13 cellular contexts compared by ENCODE assay signal in the genomic region with DNA sequence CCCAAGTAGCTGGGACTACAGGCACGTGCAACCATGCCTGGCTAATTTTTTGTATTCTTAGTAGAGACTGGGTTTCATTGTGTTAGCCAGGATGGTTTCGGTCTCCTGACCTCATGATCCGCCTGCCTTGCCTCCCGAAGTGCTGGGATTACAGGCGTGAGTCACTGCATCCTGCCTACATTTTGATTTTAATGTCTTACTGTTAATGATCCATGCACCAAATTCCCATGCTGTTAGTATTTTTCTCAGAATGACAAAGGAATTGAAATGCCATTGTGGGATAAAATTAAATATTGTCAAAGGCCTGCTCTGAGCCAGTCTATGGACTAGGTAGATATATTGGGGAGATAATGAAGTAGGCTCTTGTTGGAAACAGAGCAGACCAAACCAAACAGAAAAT. TPM values are rescaled to one million over a fixed set of nuclear protein-coding genes. Genes with fewer than 3 reads are reported as not detected.
A peak's percentile ranks its signal among the peaks of the same experiment; 100 is the strongest.
DNase-seq lines count a peak whose midpoint lies in the region; ATAC-seq and TF ChIP-seq lines count a peak whose summit lies in the region.
"Had no signal": no experiment of that assay in that cellular context is flagged by ENCODE, and none has a peak within 500 bp of the region (broad histone marks: within the 10 kb centered on the region; RNA-seq: fewer than 3 reads in every experiment).

No MANE protein-coding gene starts in this region.

- H3K27ac ChIP-seq in GM23338 (ENCODE audit: low read depth) (peak overlapping the region; percentile 35; the same call in 1 of the 2 replicates), SJSA1 (peak overlapping the region; percentile 82), smooth muscle cell (ENCODE audit: low read depth) (peak overlapping the region; percentile 74)
- H3K27ac ChIP-seq: esophagus muscularis mucosa, suprapubic skin, WERI-Rb-1 had no signal

- H3K36me3 ChIP-seq in GM23338 (ENCODE audit: insufficient read depth): no peaks in the 10 kb centered on the region
- H3K36me3 ChIP-seq in SJSA1: no peaks in the 10 kb centered on the region
- no peaks in the 10 kb centered on the region for H3K36me3 ChIP-seq in smooth muscle cell (ENCODE audit: low read depth)
- H3K36me3 ChIP-seq: esophagus muscularis mucosa, suprapubic skin had no signal

- no peak overlapping the region for H3K4me3 Mint-ChIP-seq in GM23338

- no peak for DNase-seq in GM23338 (ENCODE audit: low spot score)
- peak; percentile 71 to 74 for DNase-seq in SJSA1 (ENCODE audit: low read depth in 1 of 2, low spot score in 2 of 2)
- peak; percentile 72 for DNase-seq in fibroblast of mammary gland (ENCODE audit: low read depth)
- DNase-seq in smooth muscle cell (lab: John Stamatoyannopoulos, UW; ENCODE audit: unreplicated experiment): no peak
- DNase-seq in D341Med (ENCODE audit: low spot score): no peak
- DNase-seq in COR-L47 (lab: John Stamatoyannopoulos, UW): no peak
- DNase-seq in NOMO-1 (lab: John Stamatoyannopoulos, UW; ENCODE audit: unreplicated experiment in 2 of 2): no peak
- DNase-seq: MV-4-11; stimulated activated CD4-positive, alpha-beta T cell treated with anti-CD3 and anti-CD28 coated beads, Interleukin-1b, Interleukin-23, amount 100 ng/mL, for 48 hours; WERI-Rb-1 had no signal

- H3K9me3 ChIP-seq in SJSA1 (replicated peaks) (no peaks in the 10 kb centered on the region), smooth muscle cell (replicated peaks; ENCODE audit: low read depth) (no peaks in the 10 kb centered on the region)
- H3K9me3 ChIP-seq: esophagus muscularis mucosa, suprapubic skin had no signal

- H3K9me3 Mint-ChIP-seq in GM23338: no peaks in the 10 kb centered on the region

- H3K27ac Mint-ChIP-seq in GM23338: 0 out of 2 replicates have a peak overlapping the region, but pooled peaks have one; percentile 45

- no peaks in the 10 kb centered on the region for H3K9me2 ChIP-seq in GM23338 (ENCODE audit: insufficient read depth)

- peaks cover 2% of the 10 kb centered on the region for H3K27me3 Mint-ChIP-seq in GM23338 (ENCODE audit: insufficient read depth, low read depth, poor library complexity)

- H3K4me1 ChIP-seq in GM23338 (ENCODE audit: insufficient read depth): 0 out of 2 replicates have a peak, but pooled peaks cover 6% of the 10 kb centered on the region
- H3K4me1 ChIP-seq in SJSA1 (replicated peaks): peaks cover 14% of the 10 kb centered on the region
- H3K4me1 ChIP-seq in smooth muscle cell (ENCODE audit: low read depth): peaks cover 4% of the 10 kb centered on the region

- no peaks in the 10 kb centered on the region for H3K27me3 ChIP-seq in GM23338 (ENCODE audit: insufficient read depth)
- no peaks in the 10 kb centered on the region for H3K27me3 ChIP-seq in SJSA1 (replicated peaks)
- no peaks in the 10 kb centered on the region for H3K27me3 ChIP-seq in smooth muscle cell (ENCODE audit: low read depth)
- H3K27me3 ChIP-seq: esophagus muscularis mucosa, suprapubic skin had no signal

- H3F3A ChIP-seq in GM23338 (replicated peaks; ENCODE audit: low read depth) (no peaks in the 10 kb centered on the region), smooth muscle cell (ENCODE audit: low read depth) (peaks cover 20% of the 10 kb centered on the region)

- H3K4me1 Mint-ChIP-seq in GM23338: peaks cover 3% of the 10 kb centered on the region; the same call in 2 of the 3 replicates

- no peak overlapping the region for H3K4me3 ChIP-seq in GM23338
- H3K4me3 ChIP-seq in SJSA1: no peak overlapping the region
- no peak overlapping the region for H3K4me3 ChIP-seq in fibroblast of mammary gland (ENCODE audit: control insufficient read depth, low read depth, low read length)
- no peak overlapping the region for H3K4me3 ChIP-seq in smooth muscle cell
- H3K4me3 ChIP-seq: esophagus muscularis mucosa, suprapubic skin had no signal

- H4K20me1 ChIP-seq in GM23338 (replicated peaks; ENCODE audit: insufficient read depth) (peaks cover 8% of the 10 kb centered on the region; the same call in 1 of the 2 replicates), smooth muscle cell (ENCODE audit: low read depth) (peaks cover 99% of the 10 kb centered on the region)

- H3K4me2 ChIP-seq in GM23338: no peak overlapping the region
- peak overlapping the region; percentile 14 for H3K4me2 ChIP-seq in smooth muscle cell

- WGBS in smooth muscle cell (ENCODE audit: low lambda C conversion rate): 14% methylated on average over 5 of the region's 5 CpGs

- TF ChIP-seq CTCF in GM23338 (conservative IDR thresholded peaks at IDR 0.05; ENCODE audit: low read depth in 2 of 2): no peak
- no peak for TF ChIP-seq CTCF in fibroblast of mammary gland (conservative IDR thresholded peaks at IDR 0.05; ENCODE audit: control insufficient read depth, insufficient read depth, low read depth, low read length)
- no peak for TF ChIP-seq CTCF in smooth muscle cell (IDR thresholded peaks at IDR 0.05; ENCODE audit: borderline replicate concordance, insufficient read depth, poor library complexity, severe bottlenecking)

- no peak overlapping the region for H2AFZ ChIP-seq in GM23338
- H2AFZ ChIP-seq in smooth muscle cell (ENCODE audit: low read depth): no peak overlapping the region

- H3K36me3 Mint-ChIP-seq in GM23338 (ENCODE audit: low read depth): no peaks in the 10 kb centered on the region

- peaks cover 15% of the 10 kb centered on the region for H3K79me2 ChIP-seq in GM23338 (replicated peaks; ENCODE audit: insufficient read depth)
- H3K79me2 ChIP-seq in smooth muscle cell (ENCODE audit: low read depth): peaks cover 80% of the 10 kb centered on the region

- H3K9ac ChIP-seq in smooth muscle cell (ENCODE audit: low read depth): no peak overlapping the region

- ATAC-seq in GM23338: no peak
- ATAC-seq in GM21717 (IDR thresholded peaks at IDR 0.05; ENCODE audit: unreplicated experiment): no peak

TF ChIP-seq in GM23338, 12 proteins besides CTCF, POLR2A, EP300 and RAD21:
- no peak for TF ChIP-seq JUNB (IDR thresholded peaks at IDR 0.05; ENCODE audit: unreplicated experiment)

RNA-seq across cellular contexts. Expression of a gene that starts 28.2 kb away (rescaled TPM):
- 14.7 and 15.8 TPM in 2 replicates for total RNA-seq in GM23338 (2014; rRNA removed; shearing (Covaris generic))
- polyA plus RNA-seq in GM23338 (2016; fragmentation: Nextera tagmentation; extraction: Ambion mirVana): 12.3 and 12.7 TPM in 2 replicates
- total RNA-seq in SJSA1 (2014; rRNA removed; shearing (Covaris generic)): 6.1 and 8.7 TPM in 2 replicates
- total RNA-seq in smooth muscle cell: 40.3 and 41.6 TPM in 2 replicates
- polyA plus RNA-seq in smooth muscle cell: 18.2 and 25.1 TPM in 2 replicates

Comparison
In these comparisons a context has a peak if more than half of its experiments do, and no peak if none do; other contexts are left out.
1. DNase-seq: peak in SJSA1 (2 of 2) and fibroblast of mammary gland (single experiment); none in GM23338 (single experiment), smooth muscle cell (single experiment), D341Med (single experiment), COR-L47 (single experiment) and NOMO-1 (0 of 2).
2. Peak in every context shown above with its lines, with median percentiles within 50 percentile points of each other: H3K27ac ChIP-seq.